ENCODE assay signal across 8 cellular contexts in the genomic region with DNA sequence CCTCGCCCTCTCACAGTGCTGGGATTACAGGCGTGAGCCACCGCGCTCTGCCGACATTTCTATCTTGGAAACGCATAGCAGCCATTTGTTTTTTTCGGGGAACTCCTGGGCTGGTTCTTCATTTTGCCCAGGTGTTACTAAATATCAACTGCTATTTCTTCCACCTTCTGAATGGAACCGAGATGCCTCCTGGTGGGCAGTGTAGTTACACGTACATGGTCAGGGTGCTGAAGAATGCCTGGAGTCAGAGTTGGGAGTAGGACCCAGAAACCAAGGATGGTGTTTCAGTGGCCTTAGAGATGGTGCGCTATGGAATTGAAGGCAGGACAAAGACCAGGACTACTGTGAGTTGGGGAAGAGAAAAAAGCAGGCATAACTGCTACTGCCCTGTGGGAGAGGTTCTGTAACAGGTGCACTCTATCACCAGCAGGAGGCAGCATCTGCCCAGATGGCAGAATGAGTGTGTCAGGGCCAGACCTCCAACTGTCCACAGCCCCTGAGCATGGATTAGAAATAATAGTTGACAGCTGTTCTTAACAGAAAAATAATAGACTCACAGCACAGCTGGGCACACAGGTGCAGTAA.
A peak's percentile ranks its signal among the peaks of the same experiment; 100 is the strongest.
DNase-seq lines count a peak whose midpoint lies in the region; ATAC-seq and TF ChIP-seq lines count a peak whose summit lies in the region.

No MANE protein-coding gene starts in this region.

- H3K27me3 ChIP-seq in HAP-1 (ENCODE audit: low read depth), result no peaks in the 10 kb centered on the region
- no peaks in the 10 kb centered on the region for H3K27me3 ChIP-seq in OCI-LY1 (ENCODE audit: insufficient read depth, low read length)
- H3K27me3 ChIP-seq in left lung, result no peaks in the 10 kb centered on the region

- in situ Hi-C loops in HAP-1 (cut with MboI; ENCODE audit: low sequenced_read_pairs), result no loop called here

- intact Hi-C loops in left lung (cut with DNase I), result no loop called here

- H3K9ac ChIP-seq in OCI-LY1 (ENCODE audit: low read length), result peak overlapping the region; percentile 29; the same call in 1 of the 2 replicates

- ATAC-seq in left lung (peak; percentile 68), HG03457 (IDR thresholded peaks at IDR 0.05; ENCODE audit: unreplicated experiment) (no peak)

- H3K4me3 ChIP-seq in HAP-1, result no peak overlapping the region
- peak overlapping the region; percentile 50 for H3K4me3 ChIP-seq in OCI-LY1 (ENCODE audit: low read depth, low read length, poor library complexity, severe bottlenecking)
- H3K4me3 ChIP-seq in left lung, result no peak overlapping the region

- H3K9me2 ChIP-seq in OCI-LY1 (ENCODE audit: low read depth, low read length), result no peaks in the 10 kb centered on the region

- DNase-seq in HAP-1 (ENCODE audit: low spot score in 2 of 2), result peak; percentile 29 to 65
- DNase-seq in activated naive CD8-positive, alpha-beta T cell treated with anti-CD3 and anti-CD28 coated beads for 36 hours, result peak; percentile 36
- no peak for DNase-seq in left lung
- DNase-seq in occipital lobe (lab: John Stamatoyannopoulos, UW), result no peak
- DNase-seq in NCI-H128 (lab: John Stamatoyannopoulos, UW; ENCODE audit: unreplicated experiment), result no peak

- no peaks in the 10 kb centered on the region for H4K20me1 ChIP-seq in OCI-LY1 (ENCODE audit: insufficient read depth, low read length)

- peak overlapping the region; percentile 45; the same call in 1 of the 2 replicates for H3K4me2 ChIP-seq in OCI-LY1 (ENCODE audit: low read length)

- H3K4me1 Mint-ChIP-seq in activated naive CD8-positive, alpha-beta T cell treated with anti-CD3 and anti-CD28 coated beads for 36 hours, result peaks cover 1% of the 10 kb centered on the region

- H3K27ac ChIP-seq in OCI-LY1 (ENCODE audit: low read depth, low read length, poor library complexity, severe bottlenecking), result peak overlapping the region; percentile 63
- no peak overlapping the region for H3K27ac ChIP-seq in left lung

- peak; percentile 54 for TF ChIP-seq CTCF in GM12874 (IDR thresholded peaks at IDR 0.05; ENCODE audit: insufficient read depth, low read depth, low read length)
- TF ChIP-seq CTCF in OCI-LY1 (IDR thresholded peaks at IDR 0.05; ENCODE audit: low read length), result peak; percentile 97
- TF ChIP-seq CTCF in left lung (IDR thresholded peaks at IDR 0.05), result peak; percentile 22 to 27

- H3K36me3 Mint-ChIP-seq in activated naive CD8-positive, alpha-beta T cell treated with anti-CD3 and anti-CD28 coated beads for 36 hours, result peaks cover 1% of the 10 kb centered on the region

- H3K4me3 Mint-ChIP-seq in activated naive CD8-positive, alpha-beta T cell treated with anti-CD3 and anti-CD28 coated beads for 36 hours, result no peak overlapping the region

- no peak overlapping the region for H2AFZ ChIP-seq in OCI-LY1 (ENCODE audit: low read length)

- no peak overlapping the region for H3K27ac Mint-ChIP-seq in activated naive CD8-positive, alpha-beta T cell treated with anti-CD3 and anti-CD28 coated beads for 36 hours

- H3K4me1 ChIP-seq in HAP-1 (no peaks in the 10 kb centered on the region), OCI-LY1 (ENCODE audit: insufficient read depth, low read length, severe bottlenecking) (no peaks in the 10 kb centered on the region), left lung (no peaks in the 10 kb centered on the region)

- H3K79me2 ChIP-seq in OCI-LY1 (ENCODE audit: insufficient read depth, low read length), result no peaks in the 10 kb centered on the region

- H3F3A ChIP-seq in OCI-LY1 (ENCODE audit: insufficient read depth, low read length), result no peaks in the 10 kb centered on the region

- no peaks in the 10 kb centered on the region for H3K9me3 ChIP-seq in HAP-1
- no peaks in the 10 kb centered on the region for H3K9me3 ChIP-seq in OCI-LY1 (ENCODE audit: low read length)
- no peaks in the 10 kb centered on the region for H3K9me3 ChIP-seq in left lung

- H3K9me3 Mint-ChIP-seq in activated naive CD8-positive, alpha-beta T cell treated with anti-CD3 and anti-CD28 coated beads for 36 hours, result peaks cover 6% of the 10 kb centered on the region

- H3K36me3 ChIP-seq in HAP-1 (replicated peaks) (no peaks in the 10 kb centered on the region), OCI-LY1 (ENCODE audit: insufficient read depth, low read length) (no peaks in the 10 kb centered on the region), left lung (no peaks in the 10 kb centered on the region)

- no peaks in the 10 kb centered on the region for H3K27me3 Mint-ChIP-seq in activated naive CD8-positive, alpha-beta T cell treated with anti-CD3 and anti-CD28 coated beads for 36 hours

Comparison
In these comparisons a context has a peak if more than half of its experiments do, and no peak if none do; other contexts are left out.
1. CTCF ChIP-seq: peak in every context shown above with its lines; median percentile 97 in OCI-LY1; 54 in GM12874; 24 in left lung.
2. DNase-seq: peak in HAP-1 (2 of 2) and activated naive CD8-positive, alpha-beta T cell treated with anti-CD3 and anti-CD28 coated beads for 36 hours (single experiment); none in left lung (0 of 2), occipital lobe (single experiment) and NCI-H128 (single experiment).